In genomic region chr10:115129752-115130151, GRCh38 we compare ENCODE assay signal across 9 cellular contexts. TPM values are rescaled to one million over a fixed set of nuclear protein-coding genes. Genes with fewer than 3 reads are reported as not detected.
DNase-seq lines count a peak whose midpoint lies in the region; ATAC-seq, FAIRE-seq and TF ChIP-seq lines count a peak whose summit lies in the region.
"Had no signal": no experiment of that assay in that cellular context is flagged by ENCODE, and none has a peak within 500 bp of the region (broad histone marks: within the 10 kb centered on the region; RNA-seq: fewer than 3 reads in every experiment).

No MANE protein-coding gene starts in this region.

- no peak for TF ChIP-seq POLR2A in GM12878 (IDR thresholded peaks at IDR 0.05; ENCODE audit: low read depth, low read length)

- POLR2A ChIA-PET in GM12878 (lab: Charles Lee), result no interaction called here

- H3K4me3 Mint-ChIP-seq in mesothelial cell of epicardium, result no peak overlapping the region

- no peak overlapping the region for H3K9ac ChIP-seq in GM12878 (ENCODE audit: control insufficient read depth, insufficient read depth, low read length)

- no peaks in the 10 kb centered on the region for H3K79me2 ChIP-seq in GM12878 (ENCODE audit: control insufficient read depth, insufficient read depth, low read length)

- peaks cover 8% of the 10 kb centered on the region for H3K9me3 Mint-ChIP-seq in mesothelial cell of epicardium

- H3K36me3 ChIP-seq in GM12878 (ENCODE audit: control insufficient read depth in 2 of 2, insufficient read depth in 2 of 2, low read length in 1 of 2), result no peaks in the 10 kb centered on the region
- H3K36me3 ChIP-seq: SJSA1 had no signal

- RAD21 ChIA-PET in GM12878 (lab: Charles Lee; ENCODE audit: unreplicated experiment), result interaction anchor here (0.8 to 2.1 kb wide), 13 partner anchors 49 to 826 kb away, joined by 3 to 44 read pairs (median 4); partner anchors contain the start of gene FHIP2A

- H3K27ac Mint-ChIP-seq in mesothelial cell of epicardium, result no peak overlapping the region

- no peak for FAIRE-seq in GM12878 (lab: Jason Lieb, UNC)

- BruUV-seq in GM12878 (replicated peaks; lab: Mats Ljungman, UMichigan), result no TSS peak

- H3K9me3 ChIP-seq in GM12878 (replicated peaks; ENCODE audit: control insufficient read depth, insufficient read depth, low read length), result no peaks in the 10 kb centered on the region
- H3K9me3 ChIP-seq: SJSA1 had no signal

- SMC1A ChIA-PET in GM12878 (lab: Charles Lee; ENCODE audit: uncharacterized antibody, unreplicated experiment), result interaction anchor here (0.6 to 2.4 kb wide), 10 partner anchors 13 to 826 kb away, joined by 3 to 35 read pairs (median 4); partner anchors contain the start of gene FHIP2A

- no peak for TF ChIP-seq EP300 in GM12878 (IDR thresholded peaks at IDR 0.05; ENCODE audit: borderline replicate concordance in 1 of 2, control insufficient read depth in 1 of 2, low read depth in 2 of 2, low read length in 2 of 2)

- TF ChIP-seq CTCF in GM12878 (IDR thresholded peaks at IDR 0.05 in 2 of 3, conservative IDR thresholded peaks at IDR 0.05 in 1 of 3; ENCODE audit: control insufficient read depth in 2 of 3, extremely low read depth in 1 of 3, insufficient read depth in 1 of 3, low read depth in 3 of 3, low read length in 3 of 3), result no peak; a peak in 1 of 6 replicates
- TF ChIP-seq CTCF in mesothelial cell of epicardium (IDR thresholded peaks at IDR 0.05; ENCODE audit: unreplicated experiment), result peak; percentile 37

- H3K27ac ChIP-seq in GM12878 (ENCODE audit: control insufficient read depth, insufficient read depth), result no peak overlapping the region
- H3K27ac ChIP-seq: SJSA1 had no signal

- peak; percentile 50 for ATAC-seq in GM12878

- DNase-seq in NCI-H1092 treated with DMSO at 0.1 percent for 48 hours (lab: John Stamatoyannopoulos, UW), result peak; percentile 18
- no peak for DNase-seq in NCI-H1092 (lab: John Stamatoyannopoulos, UW)
- DNase-seq in KBM-7, result peak; percentile 36
- DNase-seq in GM12878 (ENCODE audit: low read depth, low spot score), result no peak
- no peak for DNase-seq in mesothelial cell of epicardium (ENCODE audit: low spot score in 2 of 2, unreplicated experiment in 2 of 2)
- DNase-seq in stimulated activated CD8-positive, alpha-beta memory T cell treated with anti-CD3 and anti-CD28 coated beads, Interleukin-4, amount 100 ng/mL, for 48 hours, result no peak
- no peak for DNase-seq in islet precursor cell
- no peak for DNase-seq in HuH-7.5 (ENCODE audit: low spot score)

- CTCF ChIA-PET in GM12878 (lab: Yijun Ruan, JAX), result interaction anchor here (0.6 to 3.0 kb wide), 19 partner anchors 9 to 1275 kb away, joined by 3 to 55 read pairs (median 3); no protein-coding TSS in a partner anchor

- H3K4me2 ChIP-seq in GM12878 (ENCODE audit: control insufficient read depth, insufficient read depth), result no peak overlapping the region

- H2AFZ ChIP-seq in GM12878 (ENCODE audit: control insufficient read depth, low read depth, low read length), result no peak overlapping the region

- H3K4me1 ChIP-seq in GM12878 (ENCODE audit: control insufficient read depth, insufficient read depth, low read length), result no peaks in the 10 kb centered on the region
- H3K4me1 ChIP-seq: SJSA1 had no signal

- H3K4me3 ChIP-seq in GM12878, result no peak overlapping the region
- H3K4me3 ChIP-seq: SJSA1 had no signal

- peak; percentile 55 for TF ChIP-seq RAD21 in GM12878 (IDR thresholded peaks at IDR 0.05; ENCODE audit: insufficient read depth, low read depth, low read length)

- no peaks in the 10 kb centered on the region for H3K27me3 Mint-ChIP-seq in mesothelial cell of epicardium (ENCODE audit: low read depth)

- no peaks in the 10 kb centered on the region for H3K27me3 ChIP-seq in GM12878 (replicated peaks in 1 of 2; ENCODE audit: control insufficient read depth in 2 of 2, insufficient read depth in 2 of 2, low read length in 1 of 2)
- H3K27me3 ChIP-seq: SJSA1 had no signal

- intact Hi-C loops in GM12878 (cut with micrococcal nuclease; ENCODE audit: unreplicated experiment), result loop anchor here (1.0 to 2.0 kb wide), 4 partner anchors 252 to 825 kb away; no protein-coding TSS in a partner anchor

- H3K36me3 Mint-ChIP-seq in mesothelial cell of epicardium, result peaks cover 2% of the 10 kb centered on the region

- no peaks in the 10 kb centered on the region for H4K20me1 ChIP-seq in GM12878 (ENCODE audit: control insufficient read depth, insufficient read depth)

- no peaks in the 10 kb centered on the region for H3K4me1 Mint-ChIP-seq in mesothelial cell of epicardium

- in situ Hi-C loops in KBM-7 (cut with MboI; ENCODE audit: low pct_unique_long_range_greater_than_20kb, low sequenced_read_pairs), result no loop called here
- in situ Hi-C loops in GM12878 (cut with MboI), result loop anchor here (5.0 to 10.0 kb wide), 4 partner anchors 257 to 825 kb away; no protein-coding TSS in a partner anchor

TF ChIP-seq in GM12878, 131 proteins besides CTCF, POLR2A, EP300 and RAD21 (continues in another document):
- TF ChIP-seq SUZ12 (IDR thresholded peaks at IDR 0.05; ENCODE audit: unreplicated experiment), result no peak
- TF ChIP-seq KDM1A (IDR thresholded peaks at IDR 0.05; ENCODE audit: borderline replicate concordance), result no peak
- peak; percentile 49; the same call in 1 of the 2 replicates for TF ChIP-seq SMC3 (IDR thresholded peaks at IDR 0.05; ENCODE audit: borderline replicate concordance, low read length)
- TF ChIP-seq ZNF592 (IDR thresholded peaks at IDR 0.05), result no peak
- TF ChIP-seq USF2 (IDR thresholded peaks at IDR 0.05; ENCODE audit: borderline replicate concordance, low read depth, low read length), result no peak
- TF ChIP-seq RAD51 (IDR thresholded peaks at IDR 0.05), result no peak
- TF ChIP-seq CBFB (IDR thresholded peaks at IDR 0.05; ENCODE audit: low read depth), result no peak
- TF ChIP-seq RFX5 (IDR thresholded peaks at IDR 0.05; ENCODE audit: low read depth, low read length), result no peak

RNA-seq across cellular contexts. Expression of gene ATRNL1, which starts 36.6 kb away (rescaled TPM):
- total RNA-seq in GM12878 (2013; cell fraction: nucleolus; rRNA removed), result 5.2 and 6.1 TPM in 2 replicates
- 0.90 and 1.5 TPM in 2 replicates for total RNA-seq in GM12878 (2014; rRNA removed)
- total RNA-seq in GM12878 (2014; rRNA removed; fragmentation: Illumina TruSeq; extraction: Trizol), result 0.18 and 0.41 TPM in 2 replicates
- total RNA-seq in GM12878 (2021), result 0.49 and 1.5 TPM in 2 replicates
- 0.88 TPM for polyA plus RNA-seq in GM12878 (2011; ENCODE audit: low read depth)
- polyA plus RNA-seq in GM12878 (2011; rRNA removed), result 0.10 and 0.48 TPM in 2 replicates
- polyA plus RNA-seq in GM12878 (2011; cell fraction: cytosol; rRNA removed), result 0.06 and 0.08 TPM in 2 replicates
- 0.15 and 0.23 TPM in 2 replicates for polyA plus RNA-seq in GM12878 (2011; cell fraction: nucleus; rRNA removed)
- polyA plus RNA-seq in GM12878 (2012), result 1.5 and 1.9 TPM in 2 replicates
- 0.22 and 0.38 TPM in 2 replicates for polyA plus RNA-seq in GM12878 (2014; fragmentation: Illumina TruSeq; extraction: Trizol)
- under 1 TPM; 0.03 to 0.20 TPM for polyA plus RNA-seq in GM12878 (2014; fragmentation: Nextera tagmentation; extraction: Ambion mirVana)
- 0.42 and 0.48 TPM in 2 replicates for polyA plus RNA-seq in GM12878 (2014; rRNA removed)
- 1 to 10 TPM in 1 of 2 experiments, under 1 TPM in 1; 0.31 to 1.4 TPM for polyA plus RNA-seq in GM12878 (2016; fragmentation: Nextera tagmentation; extraction: Ambion mirVana)
- polyA minus RNA-seq in GM12878 (2011; rRNA and poly(A)+ RNA removed), result 0.26 and 0.95 TPM in 2 replicates
- not detected in 2 replicates for polyA minus RNA-seq in GM12878 (2011; cell fraction: cytosol; rRNA and poly(A)+ RNA removed)
- polyA minus RNA-seq in GM12878 (2011; cell fraction: nucleus; rRNA and poly(A)+ RNA removed), result 1.8 and 2.1 TPM in 2 replicates
- total RNA-seq in mesothelial cell of epicardium, result 39.5 to 43.4 TPM (median 39.6 TPM) in 3 replicates

Comparison
In these comparisons a context has a peak if more than half of its experiments do, and no peak if none do; other contexts are left out.
1. DNase-seq: peak in NCI-H1092 treated with DMSO at 0.1 percent for 48 hours (single experiment) and KBM-7 (single experiment); none in NCI-H1092 (single experiment), GM12878 (single experiment), mesothelial cell of epicardium (0 of 2), stimulated activated CD8-positive, alpha-beta memory T cell treated with anti-CD3 and anti-CD28 coated beads, Interleukin-4, amount 100 ng/mL, for 48 hours (single experiment), islet precursor cell (single experiment) and HuH-7.5 (single experiment).